Comparison of ENCODE assay signal across 16 cellular contexts in the genomic region with DNA sequence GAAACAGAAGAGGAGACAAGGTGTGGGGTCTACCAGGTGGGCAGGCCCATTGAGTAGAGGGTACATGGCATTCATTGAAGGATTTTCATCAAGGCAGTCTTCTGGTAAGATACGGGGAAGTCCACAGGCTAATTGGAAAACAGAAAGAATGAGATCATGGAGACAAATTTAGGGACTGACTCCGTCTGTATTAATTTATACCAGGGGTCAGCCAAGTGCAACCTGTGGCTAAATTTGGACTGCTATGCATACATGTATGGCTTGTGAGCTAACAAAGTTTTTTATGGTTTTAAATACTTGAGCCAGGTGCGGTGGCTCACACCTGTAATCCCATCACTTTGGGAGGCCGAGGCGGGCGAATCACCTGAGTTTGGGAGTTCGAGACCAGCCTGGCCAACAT. TPM values are rescaled to one million over a fixed set of nuclear protein-coding genes. Genes with fewer than 3 reads are reported as not detected.
DNase-seq lines count a peak whose midpoint lies in the region; ATAC-seq and TF ChIP-seq lines count a peak whose summit lies in the region.
"Had no signal": no experiment of that assay in that cellular context is flagged by ENCODE, and none has a peak within 500 bp of the region (broad histone marks: within the 10 kb centered on the region; RNA-seq: fewer than 3 reads in every experiment).

No MANE protein-coding gene starts in this region.

- TF ChIP-seq CTCF in heart left ventricle (IDR thresholded peaks at IDR 0.05): no peak
- TF ChIP-seq CTCF in osteocyte (IDR thresholded peaks at IDR 0.05): no peak
- TF ChIP-seq CTCF in GM23338 (conservative IDR thresholded peaks at IDR 0.05; ENCODE audit: low read depth in 2 of 2): no peak

- H3K4me1 ChIP-seq in heart left ventricle (peaks cover 0 to 4% (median 0%) of the 10 kb centered on the region in 12 donors), GM23338 (ENCODE audit: insufficient read depth) (no peaks in the 10 kb centered on the region; the same call in 1 of the 2 replicates)
- H3K4me1 ChIP-seq: A549, BE2C had no signal

- H3K27me3 ChIP-seq in heart left ventricle (no peaks in the 10 kb centered on the region), GM23338 (ENCODE audit: insufficient read depth) (no peaks in the 10 kb centered on the region)
- H3K27me3 ChIP-seq: BE2C had no signal

- no peak overlapping the region for H3K27ac Mint-ChIP-seq in osteocyte (ENCODE audit: unreplicated experiment)
- no peak overlapping the region for H3K27ac Mint-ChIP-seq in GM23338

- H3K9me3 Mint-ChIP-seq in osteocyte (ENCODE audit: unreplicated experiment) (peaks cover 17% of the 10 kb centered on the region), GM23338 (peaks cover 45% of the 10 kb centered on the region)

- no peak overlapping the region for H2AFZ ChIP-seq in GM23338
- H2AFZ ChIP-seq: GM23248 had no signal

- H3K27ac ChIP-seq in heart left ventricle (peak overlapping the region in 8 of 12 donors; percentile 24 to 86 (median 70)), GM23338 (ENCODE audit: low read depth) (no peak overlapping the region)
- H3K27ac ChIP-seq: A549, C4-2B, GM23248 had no signal

- no peaks in the 10 kb centered on the region for H3K9me2 ChIP-seq in GM23338 (ENCODE audit: insufficient read depth)

- intact Hi-C loops in heart left ventricle (cut with DNase I) (no loop called here), left ventricle myocardium superior (cut with micrococcal nuclease) (no loop called here)

- DNase-seq in heart left ventricle (peak in 3 of 5 donors; percentile 9 to 33 (median 19)), left ventricle myocardium superior (no peak), osteocyte (ENCODE audit: extremely low spot score, unreplicated experiment) (peak; percentile 32), HT-29 (ENCODE audit: low spot score) (no peak), GM23338 (ENCODE audit: low spot score) (no peak), UCSD-AML1 (lab: John Stamatoyannopoulos, UW; ENCODE audit: unreplicated experiment) (no peak)
- DNase-seq: BE2C; CD4-positive, alpha-beta memory T cell; DMS79; GM23248; H7 had no signal

- H3F3A ChIP-seq in GM23338 (replicated peaks; ENCODE audit: low read depth): no peaks in the 10 kb centered on the region

- peak; percentile 82 to 91 (median 84) for ATAC-seq in heart left ventricle
- peak; percentile 87 for ATAC-seq in left ventricle myocardium superior
- no peak for ATAC-seq in GM23338
- ATAC-seq in HG02678 (IDR thresholded peaks at IDR 0.05; ENCODE audit: unreplicated experiment): no peak
- ATAC-seq: A549, GM12878 had no signal

- no peaks in the 10 kb centered on the region for H3K4me1 Mint-ChIP-seq in osteocyte (ENCODE audit: unreplicated experiment)
- peaks cover 4% of the 10 kb centered on the region; the same call in 2 of the 3 replicates for H3K4me1 Mint-ChIP-seq in GM23338
- H3K4me1 Mint-ChIP-seq: CD4-positive, alpha-beta memory T cell had no signal

- H3K79me2 ChIP-seq in GM23338 (replicated peaks; ENCODE audit: insufficient read depth): no peaks in the 10 kb centered on the region

- H3K4me3 ChIP-seq in heart left ventricle (no peak overlapping the region), GM23338 (no peak overlapping the region)
- H3K4me3 ChIP-seq: A549, GM12878, GM23248 had no signal

- no peak for TF ChIP-seq POLR2A in heart left ventricle (IDR thresholded peaks at IDR 0.05)

- 66 to 70% (median 70%) methylated on average over 7 of the region's 7 CpGs for WGBS in heart left ventricle, 4 donors

- H4K20me1 ChIP-seq in GM23338 (replicated peaks; ENCODE audit: insufficient read depth): no peaks in the 10 kb centered on the region

- H3K27me3 Mint-ChIP-seq in osteocyte (ENCODE audit: unreplicated experiment) (no peaks in the 10 kb centered on the region), GM23338 (ENCODE audit: insufficient read depth, low read depth, poor library complexity) (peaks cover 3% of the 10 kb centered on the region)

- H3K4me2 ChIP-seq in GM23338: no peak overlapping the region
- H3K4me2 ChIP-seq: A549 had no signal

- H3K36me3 Mint-ChIP-seq in osteocyte (ENCODE audit: unreplicated experiment): no peaks in the 10 kb centered on the region
- peaks cover 18% of the 10 kb centered on the region for H3K36me3 Mint-ChIP-seq in GM23338 (ENCODE audit: low read depth)

- peaks cover 0 to 7% (median 0%) of the 10 kb centered on the region in 12 donors for H3K9me3 ChIP-seq in heart left ventricle
- H3K9me3 ChIP-seq: A549, BE2C had no signal

- H3K4me3 Mint-ChIP-seq in osteocyte (ENCODE audit: unreplicated experiment): no peak overlapping the region
- H3K4me3 Mint-ChIP-seq in GM23338: no peak overlapping the region; the same call in 2 of the 3 replicates
- H3K4me3 Mint-ChIP-seq: CD4-positive, alpha-beta memory T cell had no signal

- H3K36me3 ChIP-seq in heart left ventricle: no peaks in the 10 kb centered on the region
- H3K36me3 ChIP-seq in GM23338 (ENCODE audit: insufficient read depth): no peaks in the 10 kb centered on the region; the same call in 1 of the 2 replicates
- H3K36me3 ChIP-seq: BE2C had no signal

TF ChIP-seq in GM23338, 12 proteins besides CTCF, POLR2A, EP300 and RAD21 (continues in another document):
- TF ChIP-seq, protein P1, sequence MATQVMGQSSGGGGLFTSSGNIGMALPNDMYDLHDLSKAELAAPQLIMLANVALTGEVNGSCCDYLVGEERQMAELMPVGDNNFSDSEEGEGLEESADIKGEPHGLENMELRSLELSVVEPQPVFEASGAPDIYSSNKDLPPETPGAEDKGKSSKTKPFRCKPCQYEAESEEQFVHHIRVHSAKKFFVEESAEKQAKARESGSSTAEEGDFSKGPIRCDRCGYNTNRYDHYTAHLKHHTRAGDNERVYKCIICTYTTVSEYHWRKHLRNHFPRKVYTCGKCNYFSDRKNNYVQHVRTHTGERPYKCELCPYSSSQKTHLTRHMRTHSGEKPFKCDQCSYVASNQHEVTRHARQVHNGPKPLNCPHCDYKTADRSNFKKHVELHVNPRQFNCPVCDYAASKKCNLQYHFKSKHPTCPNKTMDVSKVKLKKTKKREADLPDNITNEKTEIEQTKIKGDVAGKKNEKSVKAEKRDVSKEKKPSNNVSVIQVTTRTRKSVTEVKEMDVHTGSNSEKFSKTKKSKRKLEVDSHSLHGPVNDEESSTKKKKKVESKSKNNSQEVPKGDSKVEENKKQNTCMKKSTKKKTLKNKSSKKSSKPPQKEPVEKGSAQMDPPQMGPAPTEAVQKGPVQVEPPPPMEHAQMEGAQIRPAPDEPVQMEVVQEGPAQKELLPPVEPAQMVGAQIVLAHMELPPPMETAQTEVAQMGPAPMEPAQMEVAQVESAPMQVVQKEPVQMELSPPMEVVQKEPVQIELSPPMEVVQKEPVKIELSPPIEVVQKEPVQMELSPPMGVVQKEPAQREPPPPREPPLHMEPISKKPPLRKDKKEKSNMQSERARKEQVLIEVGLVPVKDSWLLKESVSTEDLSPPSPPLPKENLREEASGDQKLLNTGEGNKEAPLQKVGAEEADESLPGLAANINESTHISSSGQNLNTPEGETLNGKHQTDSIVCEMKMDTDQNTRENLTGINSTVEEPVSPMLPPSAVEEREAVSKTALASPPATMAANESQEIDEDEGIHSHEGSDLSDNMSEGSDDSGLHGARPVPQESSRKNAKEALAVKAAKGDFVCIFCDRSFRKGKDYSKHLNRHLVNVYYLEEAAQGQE (IDR thresholded peaks at IDR 0.05; ENCODE audit: unreplicated experiment): no peak
- TF ChIP-seq EZH2phosphoT487 (IDR thresholded peaks at IDR 0.05; ENCODE audit: unreplicated experiment): no peak
- TF ChIP-seq NANOG (IDR thresholded peaks at IDR 0.05; ENCODE audit: borderline replicate concordance): no peak

RNA-seq across cellular contexts. Expression of gene SNRPN, which starts 21.1 kb away (rescaled TPM):
- total RNA-seq in heart left ventricle (100 to 1,000 TPM; 228 to 550 (median 422) TPM), left ventricle myocardium superior (395 TPM), osteocyte (100.0 and 102 TPM in 2 replicates)
- polyA plus RNA-seq in heart left ventricle (100 to 1,000 TPM; 253 to 345 TPM), GM23338 (2016; fragmentation: Nextera tagmentation; extraction: Ambion mirVana) (868 and 919 TPM in 2 replicates)
- total RNA-seq in HT-29 (2014; rRNA removed; shearing (Covaris generic)): not detected in 2 replicates
- 966 TPM in 2 replicates for total RNA-seq in GM23338 (2014; rRNA removed; shearing (Covaris generic))

RNA-seq across cellular contexts. Expression of gene SNURF, which starts 21.1 kb away (rescaled TPM):
- 10 to 100 TPM in 7 of 9 donors, 1 to 10 TPM in 2; 4.9 to 80.2 (median 48.0) TPM for total RNA-seq in heart left ventricle
- 10 to 100 TPM; 10.0 to 25.8 TPM for polyA plus RNA-seq in heart left ventricle
- total RNA-seq in left ventricle myocardium superior: 54.3 TPM
- 19.1 and 20.5 TPM in 2 replicates for total RNA-seq in osteocyte
- total RNA-seq in HT-29 (2014; rRNA removed; shearing (Covaris generic)): not detected in 2 replicates
- 54.0 and 63.6 TPM in 2 replicates for total RNA-seq in GM23338 (2014; rRNA removed; shearing (Covaris generic))
- polyA plus RNA-seq in GM23338 (2016; fragmentation: Nextera tagmentation; extraction: Ambion mirVana): 17.6 and 19.1 TPM in 2 replicates
- total RNA-seq: G401, GM23248 had no signal

Comparison
In these comparisons a context has a peak if more than half of its experiments do, and no peak if none do; other contexts are left out.
1. DNase-seq: peak in heart left ventricle (3 of 5) and osteocyte (single experiment); none in left ventricle myocardium superior (single experiment), HT-29 (single experiment), GM23338 (single experiment) and UCSD-AML1 (single experiment).
2. ATAC-seq: peak in heart left ventricle (4 of 4) and left ventricle myocardium superior (single experiment); none in GM23338 (single experiment) and HG02678 (single experiment).
3. RNA of gene SNRPN, which starts 21.1 kb away (total RNA-seq): 966 TPM in GM23338, 228 to 550 TPM in heart left ventricle, 395 TPM in left ventricle myocardium superior (single experiment) and 100.0 to 102 TPM in osteocyte; not detected in HT-29; every median in the first group is over 100 times any median in the second.